Comparison of ENCODE assay signal across 10 cellular contexts in genomic region chr11:112163875-112164521, GRCh38. TPM values are rescaled to one million over a fixed set of nuclear protein-coding genes. Genes with fewer than 3 reads are reported as not detected.
DNase-seq lines count a peak whose midpoint lies in the region; TF ChIP-seq lines count a peak whose summit lies in the region.
"Had no signal": no experiment of that assay in that cellular context is flagged by ENCODE, and none has a peak within 500 bp of the region (broad histone marks: within the 10 kb centered on the region; RNA-seq: fewer than 3 reads in every experiment).

Gene IL18 (minus strand): TSS chr11:112164094. CDS start chr11:112155053, 9,041 bp downstream.

- no peaks in the 10 kb centered on the region for H3K9me2 ChIP-seq in DOHH2 (replicated peaks; ENCODE audit: control insufficient read depth, low read length)
- no peaks in the 10 kb centered on the region for H3K9me2 ChIP-seq in PC-9 (ENCODE audit: insufficient read depth)

- H4K91ac ChIP-seq in neuronal stem cell (ENCODE audit: low read depth, low read length, poor library complexity): no peak within 1 kb of the TSS

- BruUV-seq in PC-9 (replicated peaks; lab: Mats Ljungman, UMichigan): no TSS peak

- no peak within 1 kb of the TSS for H3K4ac ChIP-seq in neuronal stem cell (ENCODE audit: low read length)

- H2AK5ac ChIP-seq in neuronal stem cell (ENCODE audit: low read depth, low read length): no peak within 1 kb of the TSS

- no peaks in the 10 kb centered on the region for H4K20me1 ChIP-seq in DOHH2 (ENCODE audit: control insufficient read depth, insufficient read depth, low read depth, low read length)
- no peaks in the 10 kb centered on the region for H4K20me1 ChIP-seq in PC-9 (ENCODE audit: insufficient read depth)

- H3K23ac ChIP-seq in neuronal stem cell (ENCODE audit: low read depth, low read length, poor library complexity): no peak within 1 kb of the TSS

- no peak within 1 kb of the TSS for H2BK120ac ChIP-seq in neuronal stem cell (ENCODE audit: low read depth, low read length)

- no peak within 1 kb of the TSS for H4K8ac ChIP-seq in neuronal stem cell (ENCODE audit: low read depth, low read length)

- peak within 1 kb of the TSS; percentile 69 for H2AFZ ChIP-seq in PC-9
- H2AFZ ChIP-seq in neuronal stem cell (ENCODE audit: low read length): peak within 1 kb of the TSS; percentile 48

- H3K9ac ChIP-seq in neuronal stem cell (ENCODE audit: low read depth, low read length, poor library complexity): no peak within 1 kb of the TSS

- H3F3A ChIP-seq in DOHH2 (ENCODE audit: control insufficient read depth, insufficient read depth) (no peaks in the 10 kb centered on the region), PC-9 (ENCODE audit: insufficient read depth, low read depth) (peaks cover 52% of the 10 kb centered on the region)

- H2BK15ac ChIP-seq in neuronal stem cell (ENCODE audit: low read length): no peak within 1 kb of the TSS

- no peak within 1 kb of the TSS for H2BK5ac ChIP-seq in neuronal stem cell (ENCODE audit: low read length)

- H3K4me1 ChIP-seq in DOHH2 (ENCODE audit: control insufficient read depth, low read length) (peaks cover 15% of the 10 kb centered on the region; the same call in 1 of the 2 replicates), PC-9 (replicated peaks; ENCODE audit: insufficient read depth) (peaks cover 76% of the 10 kb centered on the region), esophagus squamous epithelium (peaks cover 0 to 57% (median 21%) of the 10 kb centered on the region in 3 donors), neuronal stem cell (ENCODE audit: control insufficient read depth in 2 of 2, insufficient read depth in 1 of 2, low read depth in 1 of 2, low read length in 2 of 2) (no peaks in the 10 kb centered on the region)

- H3K79me2 ChIP-seq in DOHH2 (ENCODE audit: control insufficient read depth, low read length): no peaks in the 10 kb centered on the region
- H3K79me2 ChIP-seq in PC-9 (ENCODE audit: low read depth): peaks cover 45% of the 10 kb centered on the region

- intact Hi-C loops in PC-9 (cut with micrococcal nuclease; ENCODE audit: unreplicated experiment): loop anchor here (5.0 to 10.0 kb wide), 2 partner anchors 289 to 1807 kb away; partner anchors contain the start of genes ALG9, CFAP68 and FDXACB1
- intact Hi-C loops in esophagus squamous epithelium (cut with DNase I): no loop called here

- no peaks in the 10 kb centered on the region for H3K79me1 ChIP-seq in neuronal stem cell (ENCODE audit: low read depth, low read length)

- no peaks in the 10 kb centered on the region for H3K36me3 ChIP-seq in DOHH2 (ENCODE audit: control insufficient read depth, low read length)
- peaks cover 17% of the 10 kb centered on the region; the same call in 1 of the 2 replicates for H3K36me3 ChIP-seq in PC-9 (ENCODE audit: low read depth)
- H3K36me3 ChIP-seq in esophagus squamous epithelium: no peaks in the 10 kb centered on the region
- H3K36me3 ChIP-seq in neuronal stem cell (replicated peaks in 1 of 2; ENCODE audit: control insufficient read depth in 2 of 2, insufficient read depth in 2 of 2, low read length in 2 of 2): no peaks in the 10 kb centered on the region

- TF ChIP-seq CTCF in DOHH2 (IDR thresholded peaks at IDR 0.05; ENCODE audit: low read depth, low read length, poor library complexity, severe bottlenecking) (no peak), PC-9 (conservative IDR thresholded peaks at IDR 0.05) (no peak), esophagus squamous epithelium (IDR thresholded peaks at IDR 0.05) (no peak)

- DNase-seq in PC-9 (peak; percentile 75 to 89), esophagus squamous epithelium (lab: John Stamatoyannopoulos, UW) (no peak), neuronal stem cell (ENCODE audit: low spot score) (no peak), HEK293T (ENCODE audit: extremely low spot score) (no peak), COR-L47 (lab: John Stamatoyannopoulos, UW) (no peak)
- DNase-seq in activated CD8-positive, alpha-beta memory T cell treated with anti-CD3 and anti-CD28 coated beads for 24 hours: no peak
- no peak for DNase-seq in activated CD4-positive, CD25-positive, alpha-beta regulatory T cell treated with anti-CD3 and anti-CD28 coated beads, Interleukin-2, amount 50 U/mL, for 72 hours
- DNase-seq: central memory CD4-positive, alpha-beta T cell; NCI-H1417 treated with DMSO at 0.1 percent for 48 hours had no signal

- H3K27ac ChIP-seq in DOHH2 (ENCODE audit: low read depth, low read length) (no peak within 1 kb of the TSS), PC-9 (peak within 1 kb of the TSS; percentile 87), esophagus squamous epithelium (peak within 1 kb of the TSS; percentile 80 to 88 (median 81)), neuronal stem cell (replicated peaks; ENCODE audit: low read length) (no peak within 1 kb of the TSS)

- peak within 1 kb of the TSS; percentile 54 for H3K4me3 ChIP-seq in DOHH2 (ENCODE audit: low read length)
- peak within 1 kb of the TSS; percentile 68 for H3K4me3 ChIP-seq in PC-9
- peak within 1 kb of the TSS; percentile 34 to 59 (median 46) for H3K4me3 ChIP-seq in esophagus squamous epithelium
- no peak within 1 kb of the TSS for H3K4me3 ChIP-seq in neuronal stem cell (ENCODE audit: low read length in 2 of 2)

- WGBS in esophagus squamous epithelium, 2 donors: 24 to 40% methylated on average over 12 of the region's 12 CpGs
- no CpG with 5 or more reads among the region's 12 CpGs for WGBS in neuronal stem cell (ENCODE audit: extremely low coverage in 2 of 2, insufficient read length in 2 of 2, insufficient replicate concordance in 1 of 2), 2 donors

- peak in 1 of 4 donors; percentile 69 for TF ChIP-seq POLR2A in esophagus squamous epithelium (IDR thresholded peaks at IDR 0.05)

- H3K4me2 ChIP-seq in DOHH2 (ENCODE audit: low read length): peak within 1 kb of the TSS; percentile 49
- H3K4me2 ChIP-seq in PC-9: peak within 1 kb of the TSS; percentile 86
- no peak within 1 kb of the TSS for H3K4me2 ChIP-seq in neuronal stem cell (ENCODE audit: insufficient read depth, low read length, poor library complexity, severe bottlenecking)

- POLR2A ChIA-PET in PC-9 (lab: Charles Lee; ENCODE audit: unreplicated experiment): no interaction called here
- POLR2A ChIA-PET in HEK293T (lab: Yijun Ruan, JAX): no interaction called here

- no peaks in the 10 kb centered on the region for H3K9me3 ChIP-seq in DOHH2 (ENCODE audit: control insufficient read depth, insufficient read depth, low read length)
- H3K9me3 ChIP-seq in PC-9 (ENCODE audit: insufficient read depth, low read depth): no peaks in the 10 kb centered on the region
- no peaks in the 10 kb centered on the region for H3K9me3 ChIP-seq in esophagus squamous epithelium
- H3K9me3 ChIP-seq in neuronal stem cell (replicated peaks in 1 of 2; ENCODE audit: control insufficient read depth in 2 of 2, insufficient read depth in 1 of 2, low read depth in 1 of 2, low read length in 2 of 2): no peaks in the 10 kb centered on the region

- no peak within 1 kb of the TSS for H3K14ac ChIP-seq in neuronal stem cell (ENCODE audit: low read length)

- H3K27me3 ChIP-seq in DOHH2 (ENCODE audit: control insufficient read depth, low read length) (peaks cover 3% of the 10 kb centered on the region; the same call in 1 of the 2 replicates), PC-9 (ENCODE audit: insufficient read depth, low read depth) (no peaks in the 10 kb centered on the region), esophagus squamous epithelium (no peaks in the 10 kb centered on the region), neuronal stem cell (ENCODE audit: control insufficient read depth in 3 of 3, insufficient read depth in 3 of 3, low read depth in 1 of 3, low read length in 3 of 3) (no peaks in the 10 kb centered on the region)

- no peak within 1 kb of the TSS for H3K18ac ChIP-seq in neuronal stem cell (ENCODE audit: low read length)

- H2BK12ac ChIP-seq in neuronal stem cell (ENCODE audit: low read length): no peak within 1 kb of the TSS

- CTCF ChIA-PET in PC-9 (lab: Charles Lee) (interaction anchor here (1.7 kb wide), 1 partner anchor 11 kb away, joined by 5 read pairs; the partner anchor contains the start of gene BCO2), HEK293T (lab: Yijun Ruan, JAX) (interaction anchor here (0.9 kb wide), 1 partner anchor 10 kb away, joined by 3 read pairs; no protein-coding TSS in a partner anchor)

TF ChIP-seq in HEK293T, 16 proteins besides CTCF, POLR2A, EP300 and RAD21:
- TF ChIP-seq ZNF384 (IDR thresholded peaks at IDR 0.05): no peak
- no peak for TF ChIP-seq FOXM1 (IDR thresholded peaks at IDR 0.05; ENCODE audit: borderline replicate concordance)
- TF ChIP-seq ARNT (IDR thresholded peaks at IDR 0.05): no peak
- TF ChIP-seq FOXA1 (IDR thresholded peaks at IDR 0.05): no peak
- no peak for TF ChIP-seq ELF4 (IDR thresholded peaks at IDR 0.05)
- TF ChIP-seq SP1 (IDR thresholded peaks at IDR 0.05): no peak
- TF ChIP-seq L3MBTL2 (conservative IDR thresholded peaks at IDR 0.05): no peak
- TF ChIP-seq TARDBP (IDR thresholded peaks at IDR 0.05): no peak
- TF ChIP-seq BHLHE40 (IDR thresholded peaks at IDR 0.05; ENCODE audit: borderline replicate concordance): no peak
- TF ChIP-seq SUZ12 (IDR thresholded peaks at IDR 0.05): no peak
- TF ChIP-seq LEF1 (IDR thresholded peaks at IDR 0.05; ENCODE audit: borderline replicate concordance): no peak

RNA-seq across cellular contexts. Expression of gene IL18, which starts in this region (rescaled TPM):
- 42.8 and 59.1 TPM in 2 replicates for total RNA-seq in PC-9 (2021)
- total RNA-seq in esophagus squamous epithelium: 100 to 1,000 TPM in 2 of 4 donors, 10 to 100 TPM in 2; 43.7 to 125 (median 98.3) TPM
- polyA plus RNA-seq in neuronal stem cell (2013, experiment 1 of 2): 0.31 TPM
- polyA plus RNA-seq in neuronal stem cell (2013, experiment 2 of 2): 0.29 TPM

Comparison
In these comparisons a context has a peak if more than half of its experiments do, and no peak if none do; other contexts are left out.
1. H3K27ac ChIP-seq: peak in PC-9 (single experiment) and esophagus squamous epithelium (4 of 4); none in DOHH2 (single experiment) and neuronal stem cell (single experiment).
2. H3K4me3 ChIP-seq: peak in DOHH2 (single experiment), PC-9 (single experiment) and esophagus squamous epithelium (4 of 4); none in neuronal stem cell (0 of 2).
3. DNase-seq: peak in PC-9 (2 of 2); none in esophagus squamous epithelium (single experiment), neuronal stem cell (single experiment), HEK293T (single experiment), activated CD8-positive, alpha-beta memory T cell treated with anti-CD3 and anti-CD28 coated beads for 24 hours (single experiment), COR-L47 (single experiment) and activated CD4-positive, CD25-positive, alpha-beta regulatory T cell treated with anti-CD3 and anti-CD28 coated beads, Interleukin-2, amount 50 U/mL, for 72 hours (single experiment).